In genomic region chr3:22627993-22628499, GRCh38 we compare ENCODE assay signal across 21 cellular contexts.
"Had no signal": no experiment of that assay in that cellular context is flagged by ENCODE, and none has a peak within 500 bp of the region (broad histone marks: within the 10 kb centered on the region; RNA-seq: fewer than 3 reads in every experiment).

No MANE protein-coding gene starts in this region.

- H3K9me3 ChIP-seq: SJSA1 had no signal

- H3K4me2 ChIP-seq: KMS-11 had no signal

- H3K9ac ChIP-seq: KMS-11 had no signal

- H3K4me3 ChIP-seq: SJSA1, SK-N-MC had no signal

- H3K36me3 ChIP-seq: SJSA1 had no signal

- H3K27ac ChIP-seq: KMS-11, SJSA1, SK-N-MC had no signal

- H3K4me1 ChIP-seq: SJSA1 had no signal

- DNase-seq: IMR-90, Kasumi-1, MM.1S, NCI-H1092 treated with DMSO at 0.1 percent for 48 hours, NCI-H1436, NCI-H187, NCI-H2029, NCI-H2081 treated with DMSO at 0.1 percent for 48 hours, NCI-H2171, NCI-H226, NCI-H446, NCI-H510A, NCI-H524 treated with DMSO at 0.1 percent for 48 hours, NCI-H69, NCI-H774, Right ventricle myocardium superior, RPMI8226, SIG-M5 had no signal

- H3K27me3 ChIP-seq: SJSA1 had no signal
